ENCODE assay signal across 8 cellular contexts in genomic region chr17:80426671-80427326, GRCh38. TPM values are rescaled to one million over a fixed set of nuclear protein-coding genes. Genes with fewer than 3 reads are reported as not detected.
DNase-seq lines count a peak whose midpoint lies in the region; TF ChIP-seq lines count a peak whose summit lies in the region.

No MANE protein-coding gene starts in this region.

- POLR2A ChIA-PET in RWPE1 (lab: Yijun Ruan, JAX; ENCODE audit: low non-redundant PET): no interaction called here

- H3K4me3 ChIP-seq in fibroblast of villous mesenchyme (ENCODE audit: low read depth, low read length) (no peak overlapping the region), suprapubic skin (no peak overlapping the region)

- CTCF ChIA-PET in RWPE1 (lab: Yijun Ruan, JAX): interaction anchor here (0.5 to 1.3 kb wide), 11 partner anchors 13 to 561 kb away, joined by 3 to 6 read pairs (median 3); no protein-coding TSS in a partner anchor

- TF ChIP-seq EP300 in suprapubic skin (IDR thresholded peaks at IDR 0.05): no peak

- H3K36me3 ChIP-seq in KOPT-K1 (ENCODE audit: insufficient read depth, low read length) (no peaks in the 10 kb centered on the region), suprapubic skin (peaks cover 7% of the 10 kb centered on the region)

- peaks cover 20% of the 10 kb centered on the region for H3K4me1 ChIP-seq in suprapubic skin

- no peaks in the 10 kb centered on the region for H3K27me3 ChIP-seq in suprapubic skin

- WGBS in suprapubic skin: 60% methylated on average over 9 of the region's 24 CpGs

- TF ChIP-seq CTCF in RWPE1 (conservative IDR thresholded peaks at IDR 0.05; ENCODE audit: low read depth): peak; percentile 98
- peak; percentile 95 for TF ChIP-seq CTCF in fibroblast of villous mesenchyme (IDR thresholded peaks at IDR 0.05; ENCODE audit: insufficient read depth, low read depth, low read length)
- peak; percentile 94 to 96 for TF ChIP-seq CTCF in suprapubic skin (IDR thresholded peaks at IDR 0.05)

- no peaks in the 10 kb centered on the region for H3K9me3 ChIP-seq in KOPT-K1 (ENCODE audit: insufficient read depth, low read length, poor library complexity, severe bottlenecking)
- H3K9me3 ChIP-seq in suprapubic skin: no peaks in the 10 kb centered on the region

- DNase-seq in NOMO-1 (lab: John Stamatoyannopoulos, UW; ENCODE audit: unreplicated experiment in 2 of 2) (peak; percentile 31 to 41), NOMO-1 treated with dmso at 0.1 percent for 144 hours (lab: John Stamatoyannopoulos, UW; ENCODE audit: unreplicated experiment) (no peak), RWPE1 (ENCODE audit: low spot score) (peak; percentile 87), fibroblast of villous mesenchyme (ENCODE audit: low read depth) (peak; percentile 50), nucleus accumbens (lab: John Stamatoyannopoulos, UW) (peak in 48 of 56 donors; percentile 12 to 79 (median 44)), suprapubic skin (ENCODE audit: low spot score in 2 of 2) (no peak)
- DNase-seq in activated T-helper 1 cell treated with anti-CD3 and anti-CD28 coated beads, Interleukin-2, amount 50 U/mL, for 16 hours (ENCODE audit: low read depth in 1 of 2, low spot score in 1 of 2): peak; percentile 77 to 80

- TF ChIP-seq POLR2A in suprapubic skin (IDR thresholded peaks at IDR 0.05): no peak

- peak overlapping the region; percentile 18 for H3K27ac ChIP-seq in KOPT-K1 (ENCODE audit: low read depth, low read length, poor library complexity, severe bottlenecking)
- H3K27ac ChIP-seq in RWPE1: no peak overlapping the region
- H3K27ac ChIP-seq in suprapubic skin: no peak overlapping the region

RNA-seq across cellular contexts. Expression of gene ENDOV, which starts 11.8 kb away (rescaled TPM):
- 13.4 and 20.0 TPM in 2 replicates for total RNA-seq in fibroblast of villous mesenchyme
- 10 to 100 TPM; 17.1 to 47.8 (median 19.3) TPM for total RNA-seq in suprapubic skin

RNA-seq across cellular contexts. Expression of gene NPTX1, which starts 49.6 kb away (rescaled TPM):
- total RNA-seq in fibroblast of villous mesenchyme: 1.3 and 2.2 TPM in 2 replicates
- total RNA-seq in suprapubic skin: 1 to 10 TPM in 3 of 4 donors, under 1 TPM in 1; 0.72 to 4.2 (median 3.7) TPM

Comparison
In these comparisons a context has a peak if more than half of its experiments do, and no peak if none do; other contexts are left out.
1. DNase-seq: peak in NOMO-1 (2 of 2), RWPE1 (single experiment), activated T-helper 1 cell treated with anti-CD3 and anti-CD28 coated beads, Interleukin-2, amount 50 U/mL, for 16 hours (2 of 2), fibroblast of villous mesenchyme (single experiment) and nucleus accumbens (48 of 56); none in NOMO-1 treated with dmso at 0.1 percent for 144 hours (single experiment) and suprapubic skin (0 of 2).
2. Peak in every context shown above with its lines, with median percentiles within 50 percentile points of each other: CTCF ChIP-seq.